ENCODE assay signal across 1 cellular context in the genomic region with DNA sequence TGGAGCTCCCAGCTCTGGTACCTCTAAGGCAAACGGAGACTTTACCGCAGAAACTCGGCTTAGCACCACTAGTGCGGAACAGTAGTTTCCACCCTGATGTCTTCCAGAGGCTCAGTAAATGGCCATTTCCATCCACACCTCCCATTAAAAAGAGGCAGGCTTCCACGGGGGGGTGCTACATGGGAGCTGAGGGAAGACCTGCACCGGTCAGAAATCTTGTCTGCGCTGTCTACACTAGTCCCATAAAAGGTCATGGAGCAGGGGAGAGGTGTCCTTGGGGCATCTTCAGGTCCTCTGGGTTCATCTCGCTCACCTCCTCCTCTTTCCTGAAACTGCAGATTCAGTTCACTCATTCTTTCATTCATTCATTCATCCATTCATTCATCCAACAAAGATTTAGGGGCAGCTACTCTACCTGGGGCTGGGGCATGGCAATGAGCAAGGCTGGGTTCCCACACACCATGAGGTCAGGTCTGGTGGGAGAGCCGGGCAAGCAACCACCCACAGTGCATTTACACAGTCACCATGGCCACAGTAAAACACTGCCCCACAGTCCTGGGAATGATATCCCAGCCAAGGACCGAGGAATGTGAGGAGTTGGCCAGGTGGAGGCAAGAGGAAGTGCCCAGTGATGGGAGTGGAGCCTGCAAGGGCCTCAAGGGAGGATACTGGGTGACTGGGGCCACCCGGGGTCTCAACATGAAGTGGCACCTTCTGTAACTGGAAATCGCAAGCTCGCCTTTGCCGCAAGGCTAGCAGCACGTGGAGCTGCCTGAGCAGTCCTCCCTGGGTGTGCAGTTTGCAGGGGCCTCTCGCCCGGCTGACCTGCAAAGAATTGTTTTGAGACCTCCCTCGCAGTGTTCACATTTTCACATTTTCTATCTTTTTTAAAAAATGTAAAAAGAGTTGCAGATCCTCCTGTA.
TF ChIP-seq lines count a peak whose summit lies in the region.

No MANE protein-coding gene starts in this region.

TF ChIP-seq in GM23338, 12 proteins besides CTCF, POLR2A, EP300 and RAD21 (continued from another document):
- TF ChIP-seq, protein P1, sequence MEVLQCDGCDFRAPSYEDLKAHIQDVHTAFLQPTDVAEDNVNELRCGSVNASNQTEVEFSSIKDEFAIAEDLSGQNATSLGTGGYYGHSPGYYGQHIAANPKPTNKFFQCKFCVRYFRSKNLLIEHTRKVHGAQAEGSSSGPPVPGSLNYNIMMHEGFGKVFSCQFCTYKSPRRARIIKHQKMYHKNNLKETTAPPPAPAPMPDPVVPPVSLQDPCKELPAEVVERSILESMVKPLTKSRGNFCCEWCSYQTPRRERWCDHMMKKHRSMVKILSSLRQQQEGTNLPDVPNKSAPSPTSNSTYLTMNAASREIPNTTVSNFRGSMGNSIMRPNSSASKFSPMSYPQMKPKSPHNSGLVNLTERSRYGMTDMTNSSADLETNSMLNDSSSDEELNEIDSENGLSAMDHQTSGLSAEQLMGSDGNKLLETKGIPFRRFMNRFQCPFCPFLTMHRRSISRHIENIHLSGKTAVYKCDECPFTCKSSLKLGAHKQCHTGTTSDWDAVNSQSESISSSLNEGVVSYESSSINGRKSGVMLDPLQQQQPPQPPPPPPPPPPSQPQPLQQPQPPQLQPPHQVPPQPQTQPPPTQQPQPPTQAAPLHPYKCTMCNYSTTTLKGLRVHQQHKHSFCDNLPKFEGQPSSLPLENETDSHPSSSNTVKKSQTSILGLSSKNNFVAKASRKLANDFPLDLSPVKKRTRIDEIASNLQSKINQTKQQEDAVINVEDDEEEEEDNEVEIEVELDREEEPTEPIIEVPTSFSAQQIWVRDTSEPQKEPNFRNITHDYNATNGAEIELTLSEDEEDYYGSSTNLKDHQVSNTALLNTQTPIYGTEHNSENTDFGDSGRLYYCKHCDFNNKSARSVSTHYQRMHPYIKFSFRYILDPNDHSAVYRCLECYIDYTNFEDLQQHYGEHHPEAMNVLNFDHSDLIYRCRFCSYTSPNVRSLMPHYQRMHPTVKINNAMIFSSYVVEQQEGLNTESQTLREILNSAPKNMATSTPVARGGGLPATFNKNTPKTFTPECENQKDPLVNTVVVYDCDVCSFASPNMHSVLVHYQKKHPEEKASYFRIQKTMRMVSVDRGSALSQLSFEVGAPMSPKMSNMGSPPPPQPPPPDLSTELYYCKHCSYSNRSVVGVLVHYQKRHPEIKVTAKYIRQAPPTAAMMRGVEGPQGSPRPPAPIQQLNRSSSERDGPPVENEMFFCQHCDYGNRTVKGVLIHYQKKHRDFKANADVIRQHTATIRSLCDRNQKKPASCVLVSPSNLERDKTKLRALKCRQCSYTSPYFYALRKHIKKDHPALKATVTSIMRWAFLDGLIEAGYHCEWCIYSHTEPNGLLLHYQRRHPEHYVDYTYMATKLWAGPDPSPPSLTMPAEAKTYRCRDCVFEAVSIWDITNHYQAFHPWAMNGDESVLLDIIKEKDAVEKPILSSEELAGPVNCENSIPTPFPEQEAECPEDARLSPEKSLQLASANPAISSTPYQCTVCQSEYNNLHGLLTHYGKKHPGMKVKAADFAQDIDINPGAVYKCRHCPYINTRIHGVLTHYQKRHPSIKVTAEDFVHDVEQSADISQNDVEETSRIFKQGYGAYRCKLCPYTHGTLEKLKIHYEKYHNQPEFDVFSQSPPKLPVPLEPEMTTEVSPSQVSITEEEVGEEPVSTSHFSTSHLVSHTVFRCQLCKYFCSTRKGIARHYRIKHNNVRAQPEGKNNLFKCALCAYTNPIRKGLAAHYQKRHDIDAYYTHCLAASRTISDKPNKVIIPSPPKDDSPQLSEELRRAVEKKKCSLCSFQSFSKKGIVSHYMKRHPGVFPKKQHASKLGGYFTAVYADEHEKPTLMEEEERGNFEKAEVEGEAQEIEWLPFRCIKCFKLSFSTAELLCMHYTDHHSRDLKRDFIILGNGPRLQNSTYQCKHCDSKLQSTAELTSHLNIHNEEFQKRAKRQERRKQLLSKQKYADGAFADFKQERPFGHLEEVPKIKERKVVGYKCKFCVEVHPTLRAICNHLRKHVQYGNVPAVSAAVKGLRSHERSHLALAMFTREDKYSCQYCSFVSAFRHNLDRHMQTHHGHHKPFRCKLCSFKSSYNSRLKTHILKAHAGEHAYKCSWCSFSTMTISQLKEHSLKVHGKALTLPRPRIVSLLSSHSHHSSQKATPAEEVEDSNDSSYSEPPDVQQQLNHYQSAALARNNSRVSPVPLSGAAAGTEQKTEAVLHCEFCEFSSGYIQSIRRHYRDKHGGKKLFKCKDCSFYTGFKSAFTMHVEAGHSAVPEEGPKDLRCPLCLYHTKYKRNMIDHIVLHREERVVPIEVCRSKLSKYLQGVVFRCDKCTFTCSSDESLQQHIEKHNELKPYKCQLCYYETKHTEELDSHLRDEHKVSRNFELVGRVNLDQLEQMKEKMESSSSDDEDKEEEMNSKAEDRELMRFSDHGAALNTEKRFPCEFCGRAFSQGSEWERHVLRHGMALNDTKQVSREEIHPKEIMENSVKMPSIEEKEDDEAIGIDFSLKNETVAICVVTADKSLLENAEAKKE (CRISPR knock-in tag; IDR thresholded peaks at IDR 0.05), result no peak
- TF ChIP-seq STAT1 (IDR thresholded peaks at IDR 0.05; ENCODE audit: unreplicated experiment) (no peak), CREB1 (CRISPR knock-in tag; IDR thresholded peaks at IDR 0.05; ENCODE audit: low read depth) (no peak), NANOG (IDR thresholded peaks at IDR 0.05; ENCODE audit: borderline replicate concordance) (no peak), EZH2 (IDR thresholded peaks at IDR 0.05; ENCODE audit: low read depth, unreplicated experiment) (no peak)
